ENCODE assay signal across 30 cellular contexts in genomic region chr6:80434951-80435350, GRCh38.
"Had no signal": no experiment of that assay in that cellular context is flagged by ENCODE, and none has a peak within 500 bp of the region (broad histone marks: within the 10 kb centered on the region; RNA-seq: fewer than 3 reads in every experiment).

No MANE protein-coding gene starts in this region.

- H3K27me3 ChIP-seq: adrenal gland, SJCRH30 had no signal

- H3K4me1 ChIP-seq: adrenal gland had no signal

- H3K4me3 ChIP-seq: adrenal gland, SJCRH30 had no signal

- H3K9ac ChIP-seq: SK-N-SH had no signal

- DNase-seq: activated CD4-positive, alpha-beta memory T cell treated with anti-CD3 and anti-CD28 coated beads for 36 hours; activated CD4-positive, alpha-beta T cell treated with anti-CD3 and anti-CD28 coated beads, Interleukin-2, amount 10 ng/mL, durations not matched to agents 7 days and 5 days; activated CD4-positive, CD25-positive, alpha-beta regulatory T cell; activated CD8-positive, alpha-beta memory T cell treated with anti-CD3 and anti-CD28 coated beads for 24 hours; activated gamma-delta T cell; activated naive CD4-positive, alpha-beta T cell treated with anti-CD3 and anti-CD28 coated beads, Interleukin-2, amount 10 ng/mL, durations not matched to agents 7 days and 5 days; activated naive CD8-positive, alpha-beta T cell treated with anti-CD3 and anti-CD28 coated beads for 36 hours; activated T-cell treated with anti-CD3 and anti-CD28 coated beads, Interleukin-2, amount 50 U/mL, for 4 hours; adrenal gland; anterior cingulate cortex; caudate nucleus; KG1; NCI-H1092 treated with DMSO at 0.1 percent for 48 hours; NCI-H1417 treated with DMSO at 0.1 percent for 48 hours; NCI-H1694 treated with DMSO at 0.1 percent for 48 hours; NCI-H2029 treated with DMSO at 0.1 percent for 48 hours; NCI-H345; NCI-H510A; NCI-H526 treated with DMSO at 0.1 percent for 48 hours; NCI-H82; NK-92 treated with Interleukin-12 subunit alpha and Interleukin-12 subunit beta, amount 100 ng/mL, for 24 hours; OCI-M1; RPMI8226; SJCRH30; SK-N-SH; T-helper 1 cell had no signal

- H3K36me3 ChIP-seq: adrenal gland, SJCRH30 had no signal

- ATAC-seq: activated T-cell treated with anti-CD3 and anti-CD28 coated beads, Interleukin-2, amount 50 U/mL, for 4 hours; activated T-helper 17 cell treated with anti-CD3 and anti-CD28 coated beads, Interleukin-2, amount 50 U/mL, for 72 hours; Panc1; Right ventricle myocardium inferior had no signal

- H3K27ac ChIP-seq: adrenal gland, SJCRH30, VCaP had no signal

- H3K9me2 ChIP-seq: SK-N-SH had no signal

- H3K4me2 ChIP-seq: SK-N-SH had no signal

- H3K9me3 ChIP-seq: adrenal gland, SJCRH30, SK-N-SH had no signal
